ENCODE assay signal across 8 cellular contexts in genomic region chr11:44565008-44565745, GRCh38. TPM values are rescaled to one million over a fixed set of nuclear protein-coding genes. Genes with fewer than 3 reads are reported as not detected.
DNase-seq lines count a peak whose midpoint lies in the region; ATAC-seq and TF ChIP-seq lines count a peak whose summit lies in the region.

TSS of gene CD82 (plus strand) at chr11:44565663. CDS start at chr11:44594663, 29,000 bp downstream.

- peak; percentile 39 for TF ChIP-seq CTCF in BJ (IDR thresholded peaks at IDR 0.05; ENCODE audit: insufficient read depth, low read depth, low read length)
- no peak for TF ChIP-seq CTCF in choroid plexus epithelial cell (conservative IDR thresholded peaks at IDR 0.05; ENCODE audit: low read depth, low read length)

- CTCF ChIA-PET in BJ (lab: Yijun Ruan, JAX) = interaction anchor here (0.8 to 16.5 kb wide), 8 partner anchors 9 to 371 kb away, joined by 3 to 606 read pairs (median 4); no protein-coding TSS in a partner anchor
- CTCF ChIA-PET in activated CD4-positive, alpha-beta T cell treated with anti-CD3 and anti-CD28 coated beads for 36 hours (lab: Charles Lee) = interaction anchor here (0.6 to 1.9 kb wide), 12 partner anchors 7 to 400 kb away, joined by 3 to 20 read pairs (median 4); no protein-coding TSS in a partner anchor

- peaks cover 22% of the 10 kb centered on the region for H3K36me3 Mint-ChIP-seq in activated CD4-positive, alpha-beta T cell treated with anti-CD3 and anti-CD28 coated beads for 36 hours (ENCODE audit: low read depth)

- H3K4me3 ChIP-seq in BJ (ENCODE audit: low read depth, low read length) = peak within 1 kb of the TSS; percentile 46
- H3K4me3 ChIP-seq in choroid plexus epithelial cell (ENCODE audit: low read depth, low read length) = peak within 1 kb of the TSS; percentile 75

- DNase-seq in BJ (ENCODE audit: low read depth) (peak; percentile 86), GM19238 (ENCODE audit: insufficient read length, low spot score) (peak; percentile 80), NCI-H510A treated with DMSO at 0.1 percent for 48 hours (lab: John Stamatoyannopoulos, UW) (peak; percentile 83), choroid plexus epithelial cell (ENCODE audit: low read depth) (peak; percentile 99), kidney tubule cell (ENCODE audit: low spot score) (peak; percentile 99)
- peak; percentile 100 for DNase-seq in activated CD4-positive, alpha-beta T cell treated with anti-CD3 and anti-CD28 coated beads for 36 hours
- peak; percentile 96 to 99 (median 97) for DNase-seq in stimulated activated CD4-positive, alpha-beta T cell treated with anti-CD3 and anti-CD28 coated beads, Interleukin-1b, Interleukin-23, amount 100 ng/mL, for 24 hours (ENCODE audit: low read depth in 4 of 4, low spot score in 1 of 4)

- no peaks in the 10 kb centered on the region for H3K9me3 Mint-ChIP-seq in activated CD4-positive, alpha-beta T cell treated with anti-CD3 and anti-CD28 coated beads for 36 hours (ENCODE audit: low read depth)

- POLR2A ChIA-PET in BJ (lab: Charles Lee) = interaction anchor here (0.6 kb wide), 2 partner anchors 19 to 321 kb away, joined by 14 to 30 read pairs; no protein-coding TSS in a partner anchor
- POLR2A ChIA-PET in activated CD4-positive, alpha-beta T cell treated with anti-CD3 and anti-CD28 coated beads for 36 hours (lab: Charles Lee) = interaction anchor here (0.5 to 1.5 kb wide), 9 partner anchors 9 to 290 kb away, joined by 3 to 5 read pairs (median 3); no protein-coding TSS in a partner anchor

- H3K4me1 Mint-ChIP-seq in activated CD4-positive, alpha-beta T cell treated with anti-CD3 and anti-CD28 coated beads for 36 hours = peaks cover 54% of the 10 kb centered on the region

- intact Hi-C loops in activated CD4-positive, alpha-beta T cell treated with anti-CD3 and anti-CD28 coated beads for 36 hours (cut with DNase I, micrococcal nuclease) = loop anchor here (1.0 to 10.0 kb wide), 16 partner anchors 9 to 1782 kb away; partner anchors contain the start of genes CRY2 (in 1 of the 2), DGKZ (in 1 of the 2), HSD17B12 (in 1 of the 2) and PEX16 (in 1 of the 2)

- no peaks in the 10 kb centered on the region for H3K27me3 ChIP-seq in BJ (ENCODE audit: control insufficient read depth, insufficient read depth, low read length)

- ATAC-seq in HG03442 (IDR thresholded peaks at IDR 0.05; ENCODE audit: unreplicated experiment) = peak; percentile 75
- ATAC-seq in activated CD4-positive, alpha-beta T cell treated with anti-CD3 and anti-CD28 coated beads for 36 hours = peak; percentile 84

- peak within 1 kb of the TSS; percentile 92 for H3K27ac Mint-ChIP-seq in activated CD4-positive, alpha-beta T cell treated with anti-CD3 and anti-CD28 coated beads for 36 hours

- no peaks in the 10 kb centered on the region for H3K36me3 ChIP-seq in BJ (ENCODE audit: control insufficient read depth, insufficient read depth, low read length)

- no peaks in the 10 kb centered on the region for H3K27me3 Mint-ChIP-seq in activated CD4-positive, alpha-beta T cell treated with anti-CD3 and anti-CD28 coated beads for 36 hours

- peak within 1 kb of the TSS; percentile 93 for H3K4me3 Mint-ChIP-seq in activated CD4-positive, alpha-beta T cell treated with anti-CD3 and anti-CD28 coated beads for 36 hours

RNA-seq across cellular contexts. Expression of gene CD82, which starts in this region (rescaled TPM):
- polyA plus RNA-seq in BJ (2011; rRNA removed) = 13.4 and 28.1 TPM in 2 replicates
- 11.0 and 23.4 TPM in 2 replicates for polyA minus RNA-seq in BJ (2011; rRNA and poly(A)+ RNA removed)
- total RNA-seq in activated CD4-positive, alpha-beta T cell treated with anti-CD3 and anti-CD28 coated beads for 36 hours = 100 to 1,000 TPM; 239 to 272 TPM

Comparison
In these comparisons a context has a peak if more than half of its experiments do, and no peak if none do; other contexts are left out.
1. Peak in every context shown above with its lines: DNase-seq, ATAC-seq and H3K4me3 ChIP-seq.